In the genomic region with DNA sequence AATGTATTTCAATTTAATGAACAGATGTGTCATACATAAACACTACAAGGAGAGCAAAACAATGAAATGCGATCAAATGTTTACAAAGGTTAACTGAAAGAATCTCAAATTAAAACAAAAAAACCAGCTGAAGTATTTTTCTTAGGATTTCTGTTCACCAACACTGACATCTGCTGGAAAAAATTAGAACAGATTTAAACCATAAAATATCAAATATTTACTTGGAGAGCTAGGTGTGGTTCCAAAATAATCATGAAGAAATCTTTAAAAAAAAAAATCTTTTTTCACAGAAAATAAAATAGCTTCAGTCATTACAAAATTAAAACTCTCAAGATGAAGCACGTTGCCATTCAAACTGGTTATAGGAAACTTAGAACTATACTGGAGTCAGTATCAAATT, we compare ENCODE assay signal across 9 cellular contexts. TPM values are rescaled to one million over a fixed set of nuclear protein-coding genes. Genes with fewer than 3 reads are reported as not detected.
A peak's percentile ranks its signal among the peaks of the same experiment; 100 is the strongest.
DNase-seq lines count a peak whose midpoint lies in the region; FAIRE-seq and TF ChIP-seq lines count a peak whose summit lies in the region.
"Had no signal": no experiment of that assay in that cellular context is flagged by ENCODE, and none has a peak within 500 bp of the region (broad histone marks: within the 10 kb centered on the region; RNA-seq: fewer than 3 reads in every experiment).

No MANE protein-coding gene starts in this region.

- no peak overlapping the region for H2BK5ac ChIP-seq in H9 (ENCODE audit: insufficient read length, low read length)

- no peak overlapping the region for H3K14ac ChIP-seq in H9 (ENCODE audit: insufficient read depth, low read length)

- no peak overlapping the region for H3K56ac ChIP-seq in H9 (ENCODE audit: insufficient read length, low read depth, low read length)

- no peaks in the 10 kb centered on the region for H3K4me1 ChIP-seq in H9 (ENCODE audit: insufficient read depth, low read length)
- H3K4me1 ChIP-seq in ascending aorta: peaks cover 3 to 9% of the 10 kb centered on the region in 2 donors
- no peaks in the 10 kb centered on the region for H3K4me1 ChIP-seq in MM.1S (ENCODE audit: low read length)

- H3K79me1 ChIP-seq in H9 (ENCODE audit: insufficient read depth, low read depth, low read length, poor library complexity, severe bottlenecking): no peaks in the 10 kb centered on the region

- no peak overlapping the region for H2BK15ac ChIP-seq in H9 (ENCODE audit: low read depth, low read length)

- TF ChIP-seq CTCF in H9 (conservative IDR thresholded peaks at IDR 0.05): peak; percentile 42; the same call in 2 of the 3 replicates
- peak in 2 of 3 experiments; percentile 38 to 53 for TF ChIP-seq CTCF in ascending aorta (IDR thresholded peaks at IDR 0.05)
- no peak; the same call in 1 of the 2 replicates for TF ChIP-seq CTCF in MM.1S (IDR thresholded peaks at IDR 0.05; ENCODE audit: low read length)

- H3K23me2 ChIP-seq in H9 (ENCODE audit: insufficient read length, low read depth, low read length, poor library complexity, severe bottlenecking): no peaks in the 10 kb centered on the region

- H3T11ph ChIP-seq in H9 (ENCODE audit: low read length): no peak overlapping the region

- H2BK20ac ChIP-seq in H9 (ENCODE audit: low read depth, low read length, poor library complexity, severe bottlenecking): no peak overlapping the region

- intact Hi-C loops in ascending aorta (cut with DNase I): no loop called here

- peaks cover 5% of the 10 kb centered on the region for H3F3A ChIP-seq in MM.1S (ENCODE audit: insufficient read depth, low read length)

- no peak overlapping the region for H2AK5ac ChIP-seq in H9 (ENCODE audit: insufficient read length, low read length)

- H3K23ac ChIP-seq in H9 (ENCODE audit: insufficient read length, low read depth, low read length): no peak overlapping the region

- DNase-seq in AG08395 (ENCODE audit: low spot score): peak; percentile 26
- no peak for DNase-seq in H9
- DNase-seq in ascending aorta (ENCODE audit: low spot score in 2 of 2): no peak
- DNase-seq in superior temporal gyrus (ENCODE audit: extremely low spot score): no peak
- no peak for DNase-seq in C1 segment of cervical spinal cord (lab: John Stamatoyannopoulos, UW)
- no peak for DNase-seq in MM.1S
- DNase-seq in HUDEP-2 (lab: John Stamatoyannopoulos, UW; ENCODE audit: unreplicated experiment in 76 of 76): no peak
- DNase-seq: NCI-H345 had no signal

- no peak overlapping the region for H2BK12ac ChIP-seq in H9 (ENCODE audit: insufficient read length, low read depth, low read length)

- H2AFZ ChIP-seq in H9 (ENCODE audit: low read length) (no peak overlapping the region), MM.1S (ENCODE audit: low read length) (no peak overlapping the region)

- no peak overlapping the region for H4K8ac ChIP-seq in H9 (replicated peaks; ENCODE audit: insufficient read length, low read depth, low read length)

- H2BK120ac ChIP-seq in H9 (ENCODE audit: low read depth, low read length, poor library complexity, severe bottlenecking): no peak overlapping the region

- H3K4me3 ChIP-seq in ascending aorta (no peak overlapping the region), MM.1S (ENCODE audit: low read length) (no peak overlapping the region)

- H3K9ac ChIP-seq in H9 (ENCODE audit: extremely low read depth, insufficient read length, low read length) (no peak overlapping the region), MM.1S (ENCODE audit: low read length) (no peak overlapping the region)

- peaks cover 32 to 67% (median 65%) of the 10 kb centered on the region in 3 experiments; a peak in 6 of 7 replicates for H3K36me3 Mint-ChIP-seq in H9 (ENCODE audit: insufficient read depth in 1 of 3, low read depth in 3 of 3)

- H3K36me3 ChIP-seq in ascending aorta: peaks cover 46 to 69% of the 10 kb centered on the region in 2 donors
- H3K36me3 ChIP-seq in MM.1S (replicated peaks; ENCODE audit: insufficient read depth, low read length): peaks cover 32% of the 10 kb centered on the region

- H4K20me1 ChIP-seq in H9 (ENCODE audit: control insufficient read depth, insufficient read depth, insufficient read length): no peaks in the 10 kb centered on the region
- peaks cover 9% of the 10 kb centered on the region for H4K20me1 ChIP-seq in MM.1S (ENCODE audit: insufficient read depth, low read length)

- H3K9me2 ChIP-seq in MM.1S (replicated peaks; ENCODE audit: insufficient read depth, low read length): no peaks in the 10 kb centered on the region

- WGBS in H9 (ENCODE audit: extremely low coverage, insufficient read length, low lambda C conversion rate): no CpG with 5 or more reads among the region's 2 CpGs

- H3K27me3 Mint-ChIP-seq in H9 (ENCODE audit: low read depth): no peaks in the 10 kb centered on the region

- no peaks in the 10 kb centered on the region for H3K79me2 ChIP-seq in H9 (ENCODE audit: insufficient read depth, low read length)
- peaks cover 44% of the 10 kb centered on the region for H3K79me2 ChIP-seq in MM.1S (ENCODE audit: low read length)

- peak; percentile 97 for FAIRE-seq in islet of Langerhans (lab: Jason Lieb, UNC)

- no peak overlapping the region for H3K4ac ChIP-seq in H9 (ENCODE audit: low read depth, low read length)

- H3K4me3 Mint-ChIP-seq in H9: no peak overlapping the region

- no peaks in the 10 kb centered on the region for H3K9me3 Mint-ChIP-seq in H9

- H3K4me1 Mint-ChIP-seq in H9: no peaks in the 10 kb centered on the region

- H3K27ac Mint-ChIP-seq in H9: no peak overlapping the region

- H3K9me3 ChIP-seq in H9 (ENCODE audit: control insufficient read depth, low read depth, low read length): no peaks in the 10 kb centered on the region
- H3K9me3 ChIP-seq in ascending aorta: no peaks in the 10 kb centered on the region
- H3K9me3 ChIP-seq in MM.1S (replicated peaks; ENCODE audit: insufficient read depth, low read length): no peaks in the 10 kb centered on the region

- no peak overlapping the region for H3K18ac ChIP-seq in H9 (ENCODE audit: insufficient read length, low read depth, low read length)

- H3K27me3 ChIP-seq in H9 (ENCODE audit: insufficient read depth, low read length) (no peaks in the 10 kb centered on the region), ascending aorta (no peaks in the 10 kb centered on the region), MM.1S (replicated peaks; ENCODE audit: insufficient read depth, low read length) (no peaks in the 10 kb centered on the region)

- H3K27ac ChIP-seq in H9 (ENCODE audit: insufficient read length, low read depth, low read length) (no peak overlapping the region), ascending aorta (no peak overlapping the region), MM.1S (ENCODE audit: low read length) (no peak overlapping the region)

- H3K4me2 ChIP-seq in H9 (ENCODE audit: insufficient read depth, insufficient read length, low read length) (no peak overlapping the region), MM.1S (ENCODE audit: low read depth, low read length) (no peak overlapping the region)

- H4K91ac ChIP-seq in H9 (ENCODE audit: insufficient read length, low read depth, low read length): no peak overlapping the region

- no peak overlapping the region for H4K5ac ChIP-seq in H9 (ENCODE audit: insufficient read length, low read depth, low read length)

RNA-seq across cellular contexts. Expression of a gene that starts 13.8 kb away (rescaled TPM):
- total RNA-seq in H9 (2021) (149 TPM in 2 replicates), ascending aorta (35.8 TPM)
